Comparison of ENCODE assay signal across 22 cellular contexts in genomic region chr22:28768701-28769393, GRCh38.
"Had no signal": no experiment of that assay in that cellular context is flagged by ENCODE, and none has a peak within 500 bp of the region (broad histone marks: within the 10 kb centered on the region; RNA-seq: fewer than 3 reads in every experiment).

No MANE protein-coding gene starts in this region.

- ATAC-seq: gastrocnemius medialis; left ventricle myocardium superior; mucosa of descending colon; stimulated activated naive B cell treated with anti-CD40 and anti-IgM and Interleukin-4, amounts not matched to agents 10 μg/mL and 1 μg/mL and 100 μg/mL, for 72 hours; T-cell had no signal

- H3K4me2 ChIP-seq: smooth muscle cell had no signal

- H3K9me3 ChIP-seq: gastrocnemius medialis, mucosa of descending colon, upper lobe of left lung had no signal

- H3K27ac ChIP-seq: cardiac muscle cell, gastrocnemius medialis, sigmoid colon, upper lobe of left lung, VCaP had no signal

- H3K27me3 ChIP-seq: cardiac muscle cell, gastrocnemius medialis, sigmoid colon, upper lobe of left lung had no signal

- H3K27me3 Mint-ChIP-seq: memory B cell; stimulated activated naive B cell treated with anti-CD40 and anti-IgM and Interleukin-4, amounts not matched to agents 10 μg/mL and 1 μg/mL and 100 μg/mL, for 72 hours; T-cell had no signal

- H3K27ac Mint-ChIP-seq: activated naive CD4-positive, alpha-beta T cell treated with anti-CD3 and anti-CD28 coated beads, Interleukin-2, amount 10 ng/mL, durations not matched to agents 7 days and 5 days; dendritic cell treated with granulocyte-macrophage colony-stimulating factor and Interleukin-4, amounts not matched to agents 40 ng/mL and 50 ng/mL, for 4 days; memory B cell; stimulated activated naive B cell treated with anti-CD40 and anti-IgM and Interleukin-4, amounts not matched to agents 10 μg/mL and 1 μg/mL and 100 μg/mL, for 72 hours; T-cell; T-helper 2 cell treated with Interferon-gamma antibody and Interleukin-4, amounts not matched to agents 5 μg/mL and 100 μg/mL, for 36 hours had no signal

- DNase-seq: activated CD4-positive, alpha-beta T cell treated with anti-CD3 and anti-CD28 coated beads for 1 hour; activated CD4-positive, alpha-beta T cell treated with anti-CD3 and anti-CD28 coated beads, Interleukin-2, amount 50 U/mL, for 4 hours; activated effector memory CD4-positive, alpha-beta T cell treated with anti-CD3 and anti-CD28 coated beads, Interleukin-2, amount 50 U/mL, for 16 hours; activated naive CD4-positive, alpha-beta T cell treated with anti-CD3 and anti-CD28 coated beads, Interleukin-2, amount 10 ng/mL, durations not matched to agents 7 days and 5 days; amygdala; effector CD4-positive, alpha-beta T cell; gastrocnemius medialis; hypothalamus; left ventricle myocardium superior; mucosa of descending colon; sigmoid colon; stimulated activated CD4-positive, alpha-beta T cell treated with anti-CD3 and anti-CD28 coated beads, Interleukin-15, amount 100 ng/mL, for 24 hours; stimulated activated CD8-positive, alpha-beta memory T cell treated with anti-CD3 and anti-CD28 coated beads, Interleukin-4, amount 100 ng/mL, for 48 hours; stimulated activated naive B cell treated with anti-CD40 and anti-IgM and Interleukin-4, amounts not matched to agents 10 μg/mL and 1 μg/mL and 100 μg/mL, for 72 hours; T-cell; upper lobe of left lung had no signal

- H3K4me3 Mint-ChIP-seq: activated naive CD4-positive, alpha-beta T cell treated with anti-CD3 and anti-CD28 coated beads, Interleukin-2, amount 10 ng/mL, durations not matched to agents 7 days and 5 days; dendritic cell treated with granulocyte-macrophage colony-stimulating factor and Interleukin-4, amounts not matched to agents 40 ng/mL and 50 ng/mL, for 4 days; memory B cell; stimulated activated naive B cell treated with anti-CD40 and anti-IgM and Interleukin-4, amounts not matched to agents 10 μg/mL and 1 μg/mL and 100 μg/mL, for 72 hours; T-cell; T-helper 2 cell treated with Interferon-gamma antibody and Interleukin-4, amounts not matched to agents 5 μg/mL and 100 μg/mL, for 36 hours had no signal

- H3K9me3 Mint-ChIP-seq: dendritic cell treated with granulocyte-macrophage colony-stimulating factor and Interleukin-4, amounts not matched to agents 40 ng/mL and 50 ng/mL, for 4 days; memory B cell; T-helper 2 cell treated with Interferon-gamma antibody and Interleukin-4, amounts not matched to agents 5 μg/mL and 100 μg/mL, for 36 hours had no signal

- H3K36me3 ChIP-seq: cardiac muscle cell, gastrocnemius medialis, sigmoid colon, upper lobe of left lung had no signal

- H3K4me3 ChIP-seq: cardiac muscle cell, gastrocnemius medialis, mucosa of descending colon, sigmoid colon, smooth muscle cell, upper lobe of left lung had no signal
